In the genomic region with DNA sequence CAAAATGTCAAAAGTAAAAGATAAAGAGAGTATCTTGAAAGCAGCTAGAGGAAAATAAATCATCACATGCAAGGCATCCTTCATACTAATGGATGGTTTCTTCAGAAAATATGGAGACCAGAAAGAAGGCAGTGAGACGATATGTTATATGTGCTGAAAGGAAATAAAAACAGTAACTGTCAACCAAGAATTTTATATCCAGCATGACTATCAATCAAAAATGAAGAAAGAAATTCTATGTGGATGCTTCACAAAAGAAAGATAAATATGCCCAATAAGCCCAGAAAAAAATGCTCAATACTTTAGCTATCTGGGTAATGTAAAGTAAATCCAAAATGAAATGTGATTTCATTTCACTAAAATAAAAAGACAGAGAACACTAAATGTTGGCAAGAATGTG, we compare ENCODE assay signal across 2 cellular contexts.
TF ChIP-seq lines count a peak whose summit lies in the region.

No MANE protein-coding gene starts in this region.

TF ChIP-seq in HEK293, 187 proteins besides CTCF, POLR2A, EP300 and RAD21 (continued from another document):
- TF ChIP-seq, protein P1, sequence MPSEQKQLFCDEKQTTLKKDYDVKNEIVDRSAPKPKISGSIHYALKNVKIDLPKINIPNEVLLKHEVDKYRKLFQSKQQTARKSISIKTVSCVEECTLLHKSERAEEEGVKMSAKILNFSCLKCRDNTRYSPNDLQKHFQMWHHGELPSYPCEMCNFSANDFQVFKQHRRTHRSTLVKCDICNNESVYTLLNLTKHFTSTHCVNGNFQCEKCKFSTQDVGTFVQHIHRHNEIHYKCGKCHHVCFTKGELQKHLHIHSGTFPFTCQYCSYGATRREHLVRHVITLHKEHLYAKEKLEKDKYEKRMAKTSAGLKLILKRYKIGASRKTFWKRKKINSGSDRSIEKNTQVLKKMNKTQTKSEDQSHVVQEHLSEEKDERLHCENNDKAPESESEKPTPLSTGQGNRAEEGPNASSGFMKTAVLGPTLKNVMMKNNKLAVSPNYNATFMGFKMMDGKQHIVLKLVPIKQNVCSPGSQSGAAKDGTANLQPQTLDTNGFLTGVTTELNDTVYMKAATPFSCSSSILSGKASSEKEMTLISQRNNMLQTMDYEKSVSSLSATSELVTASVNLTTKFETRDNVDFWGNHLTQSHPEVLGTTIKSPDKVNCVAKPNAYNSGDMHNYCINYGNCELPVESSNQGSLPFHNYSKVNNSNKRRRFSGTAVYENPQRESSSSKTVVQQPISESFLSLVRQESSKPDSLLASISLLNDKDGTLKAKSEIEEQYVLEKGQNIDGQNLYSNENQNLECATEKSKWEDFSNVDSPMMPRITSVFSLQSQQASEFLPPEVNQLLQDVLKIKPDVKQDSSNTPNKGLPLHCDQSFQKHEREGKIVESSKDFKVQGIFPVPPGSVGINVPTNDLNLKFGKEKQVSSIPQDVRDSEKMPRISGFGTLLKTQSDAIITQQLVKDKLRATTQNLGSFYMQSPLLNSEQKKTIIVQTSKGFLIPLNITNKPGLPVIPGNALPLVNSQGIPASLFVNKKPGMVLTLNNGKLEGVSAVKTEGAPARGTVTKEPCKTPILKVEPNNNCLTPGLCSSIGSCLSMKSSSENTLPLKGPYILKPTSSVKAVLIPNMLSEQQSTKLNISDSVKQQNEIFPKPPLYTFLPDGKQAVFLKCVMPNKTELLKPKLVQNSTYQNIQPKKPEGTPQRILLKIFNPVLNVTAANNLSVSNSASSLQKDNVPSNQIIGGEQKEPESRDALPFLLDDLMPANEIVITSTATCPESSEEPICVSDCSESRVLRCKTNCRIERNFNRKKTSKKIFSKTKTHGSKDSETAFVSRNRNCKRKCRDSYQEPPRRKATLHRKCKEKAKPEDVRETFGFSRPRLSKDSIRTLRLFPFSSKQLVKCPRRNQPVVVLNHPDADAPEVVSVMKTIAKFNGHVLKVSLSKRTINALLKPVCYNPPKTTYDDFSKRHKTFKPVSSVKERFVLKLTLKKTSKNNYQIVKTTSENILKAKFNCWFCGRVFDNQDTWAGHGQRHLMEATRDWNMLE (tag by site-specific recombination; conservative IDR thresholded peaks at IDR 0.05; ENCODE audit: low read depth): no peak
- TF ChIP-seq YY1 (tag by site-specific recombination; IDR thresholded peaks at IDR 0.05) (no peak), SETDB1 (IDR thresholded peaks at IDR 0.05; ENCODE audit: insufficient read length, low read length) (peak; percentile 97), KLF7 (tag by site-specific recombination; IDR thresholded peaks at IDR 0.05; ENCODE audit: borderline replicate concordance) (no peak)

TF ChIP-seq in GM12878, 131 proteins besides CTCF, POLR2A, EP300 and RAD21 (continued from another document):
- TF ChIP-seq, protein P2, sequence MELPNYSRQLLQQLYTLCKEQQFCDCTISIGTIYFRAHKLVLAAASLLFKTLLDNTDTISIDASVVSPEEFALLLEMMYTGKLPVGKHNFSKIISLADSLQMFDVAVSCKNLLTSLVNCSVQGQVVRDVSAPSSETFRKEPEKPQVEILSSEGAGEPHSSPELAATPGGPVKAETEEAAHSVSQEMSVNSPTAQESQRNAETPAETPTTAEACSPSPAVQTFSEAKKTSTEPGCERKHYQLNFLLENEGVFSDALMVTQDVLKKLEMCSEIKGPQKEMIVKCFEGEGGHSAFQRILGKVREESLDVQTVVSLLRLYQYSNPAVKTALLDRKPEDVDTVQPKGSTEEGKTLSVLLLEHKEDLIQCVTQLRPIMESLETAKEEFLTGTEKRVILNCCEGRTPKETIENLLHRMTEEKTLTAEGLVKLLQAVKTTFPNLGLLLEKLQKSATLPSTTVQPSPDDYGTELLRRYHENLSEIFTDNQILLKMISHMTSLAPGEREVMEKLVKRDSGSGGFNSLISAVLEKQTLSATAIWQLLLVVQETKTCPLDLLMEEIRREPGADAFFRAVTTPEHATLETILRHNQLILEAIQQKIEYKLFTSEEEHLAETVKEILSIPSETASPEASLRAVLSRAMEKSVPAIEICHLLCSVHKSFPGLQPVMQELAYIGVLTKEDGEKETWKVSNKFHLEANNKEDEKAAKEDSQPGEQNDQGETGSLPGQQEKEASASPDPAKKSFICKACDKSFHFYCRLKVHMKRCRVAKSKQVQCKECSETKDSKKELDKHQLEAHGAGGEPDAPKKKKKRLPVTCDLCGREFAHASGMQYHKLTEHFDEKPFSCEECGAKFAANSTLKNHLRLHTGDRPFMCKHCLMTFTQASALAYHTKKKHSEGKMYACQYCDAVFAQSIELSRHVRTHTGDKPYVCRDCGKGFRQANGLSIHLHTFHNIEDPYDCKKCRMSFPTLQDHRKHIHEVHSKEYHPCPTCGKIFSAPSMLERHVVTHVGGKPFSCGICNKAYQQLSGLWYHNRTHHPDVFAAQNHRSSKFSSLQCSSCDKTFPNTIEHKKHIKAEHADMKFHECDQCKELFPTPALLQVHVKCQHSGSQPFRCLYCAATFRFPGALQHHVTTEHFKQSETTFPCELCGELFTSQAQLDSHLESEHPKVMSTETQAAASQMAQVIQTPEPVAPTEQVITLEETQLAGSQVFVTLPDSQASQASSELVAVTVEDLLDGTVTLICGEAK (IDR thresholded peaks at IDR 0.05; ENCODE audit: borderline replicate concordance): no peak
